Comparison of ENCODE assay signal across 9 cellular contexts in genomic region chr3:181176610-181177009, GRCh38.
DNase-seq lines count a peak whose midpoint lies in the region; ATAC-seq and TF ChIP-seq lines count a peak whose summit lies in the region.
"Had no signal": no experiment of that assay in that cellular context is flagged by ENCODE, and none has a peak within 500 bp of the region (broad histone marks: within the 10 kb centered on the region; RNA-seq: fewer than 3 reads in every experiment).

No MANE protein-coding gene starts in this region.

- ATAC-seq in HG03432 (IDR thresholded peaks at IDR 0.05; ENCODE audit: unreplicated experiment) (peak; percentile 65), right cardiac atrium (no peak), gastrocnemius medialis (no peak)

- no peaks in the 10 kb centered on the region for H3K36me3 ChIP-seq in gastrocnemius medialis

- H3K4me3 Mint-ChIP-seq in activated naive CD8-positive, alpha-beta T cell treated with anti-CD3 and anti-CD28 coated beads for 36 hours = no peak overlapping the region
- H3K4me3 Mint-ChIP-seq: T-helper 1 cell treated with Interleukin-12 subunit alpha and Interleukin-12 subunit beta and Interleukin-4 antibody, amounts not matched to agents 30 μg/mL and 1 μg/mL, for 36 hours had no signal

- intact Hi-C loops in right cardiac atrium (cut with DNase I) = loop anchor here in 2 of 4 donors (5.0 kb wide), 1 partner anchor 374 kb away; no protein-coding TSS in a partner anchor
- intact Hi-C loops in gastrocnemius medialis (cut with DNase I; ENCODE audit: low total_unique reads) = loop anchor here (1.0 to 10.0 kb wide), 2 partner anchors 262 to 373 kb away; partner anchors contain the start of gene FXR1

- peak; percentile 15 for DNase-seq in GF-D8 (lab: John Stamatoyannopoulos, UW)
- peak; percentile 33 for DNase-seq in NCI-H748 treated with DMSO at 0.1 percent for 48 hours (lab: John Stamatoyannopoulos, UW)
- peak; percentile 27 for DNase-seq in activated naive CD8-positive, alpha-beta T cell treated with anti-CD3 and anti-CD28 coated beads for 36 hours
- DNase-seq in right cardiac atrium = peak; percentile 60 to 85 (median 60)
- peak; percentile 13 to 32 for DNase-seq in gastrocnemius medialis
- DNase-seq in NCI-H1930 (lab: John Stamatoyannopoulos, UW) = no peak
- no peak for DNase-seq in NCI-H1048 (lab: John Stamatoyannopoulos, UW)

- H3K27me3 Mint-ChIP-seq in activated naive CD8-positive, alpha-beta T cell treated with anti-CD3 and anti-CD28 coated beads for 36 hours = peaks cover 12% of the 10 kb centered on the region

- no peaks in the 10 kb centered on the region for H3K4me1 ChIP-seq in right cardiac atrium (ENCODE audit: control insufficient read depth, insufficient read depth, low read length)
- H3K4me1 ChIP-seq in gastrocnemius medialis = no peaks in the 10 kb centered on the region

- H3K9me3 ChIP-seq in right cardiac atrium (ENCODE audit: control insufficient read depth, low read length) = no peaks in the 10 kb centered on the region
- no peaks in the 10 kb centered on the region for H3K9me3 ChIP-seq in gastrocnemius medialis

- H3K27me3 ChIP-seq in right cardiac atrium (ENCODE audit: control insufficient read depth, insufficient read depth) = no peaks in the 10 kb centered on the region
- H3K27me3 ChIP-seq in gastrocnemius medialis = no peaks in the 10 kb centered on the region

- H3K36me3 Mint-ChIP-seq in activated naive CD8-positive, alpha-beta T cell treated with anti-CD3 and anti-CD28 coated beads for 36 hours = no peaks in the 10 kb centered on the region

- H3K4me3 ChIP-seq in right cardiac atrium (ENCODE audit: low read length) (no peak overlapping the region), gastrocnemius medialis (no peak overlapping the region)

- in situ Hi-C loops in gastrocnemius medialis (cut with MboI; ENCODE audit: low sequenced_read_pairs in 4 of 4) = loop anchor here in 3 of 4 donors (10.0 to 25.0 kb wide), 3 partner anchors 364 to 382 kb away; no protein-coding TSS in a partner anchor

- peak; percentile 15 to 59 (median 42) for TF ChIP-seq CTCF in gastrocnemius medialis (IDR thresholded peaks at IDR 0.05 in 4 of 5, conservative IDR thresholded peaks at IDR 0.05 in 1 of 5)

- H3K27ac Mint-ChIP-seq in activated naive CD8-positive, alpha-beta T cell treated with anti-CD3 and anti-CD28 coated beads for 36 hours = no peak overlapping the region
- H3K27ac Mint-ChIP-seq: T-helper 1 cell treated with Interleukin-12 subunit alpha and Interleukin-12 subunit beta and Interleukin-4 antibody, amounts not matched to agents 30 μg/mL and 1 μg/mL, for 36 hours had no signal

- WGBS in right cardiac atrium = 11% methylated on average over 6 of the region's 6 CpGs

- TF ChIP-seq POLR2A in gastrocnemius medialis (IDR thresholded peaks at IDR 0.05) = no peak

- no peaks in the 10 kb centered on the region for H3K4me1 Mint-ChIP-seq in activated naive CD8-positive, alpha-beta T cell treated with anti-CD3 and anti-CD28 coated beads for 36 hours

- H3K27ac ChIP-seq in right cardiac atrium (ENCODE audit: low read length) = no peak overlapping the region
- no peak overlapping the region for H3K27ac ChIP-seq in gastrocnemius medialis

- H3K9me3 Mint-ChIP-seq in activated naive CD8-positive, alpha-beta T cell treated with anti-CD3 and anti-CD28 coated beads for 36 hours = no peaks in the 10 kb centered on the region
- H3K9me3 Mint-ChIP-seq: T-helper 1 cell treated with Interleukin-12 subunit alpha and Interleukin-12 subunit beta and Interleukin-4 antibody, amounts not matched to agents 30 μg/mL and 1 μg/mL, for 36 hours had no signal

Comparison
In these comparisons a context has a peak if more than half of its experiments do, and no peak if none do; other contexts are left out.
1. DNase-seq: peak in GF-D8 (single experiment), NCI-H748 treated with DMSO at 0.1 percent for 48 hours (single experiment), activated naive CD8-positive, alpha-beta T cell treated with anti-CD3 and anti-CD28 coated beads for 36 hours (single experiment), right cardiac atrium (3 of 3) and gastrocnemius medialis (2 of 2); none in NCI-H1930 (0 of 2) and NCI-H1048 (single experiment).